Comparison of ENCODE assay signal across 8 cellular contexts in the genomic region with DNA sequence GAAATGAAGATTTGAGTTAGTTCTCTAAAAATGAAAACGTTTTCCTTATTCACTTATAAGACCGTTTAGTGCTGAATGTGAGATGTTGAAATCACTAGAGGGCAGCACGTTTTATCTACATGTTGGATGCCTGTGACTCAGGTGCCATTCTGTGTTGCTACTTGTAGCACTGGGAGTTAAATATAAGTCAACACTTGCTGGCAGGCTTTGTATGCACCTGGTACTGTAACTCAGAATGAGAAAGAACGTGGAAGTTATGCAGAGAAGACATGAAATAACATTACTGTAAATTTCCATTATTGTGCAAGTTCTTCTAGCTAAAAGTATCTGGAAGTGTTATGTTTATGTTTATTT. TPM values are rescaled to one million over a fixed set of nuclear protein-coding genes. Genes with fewer than 3 reads are reported as not detected.
A peak's percentile ranks its signal among the peaks of the same experiment; 100 is the strongest.
DNase-seq lines count a peak whose midpoint lies in the region; ATAC-seq, FAIRE-seq and TF ChIP-seq lines count a peak whose summit lies in the region.

No MANE protein-coding gene starts in this region.

- H3K79me2 ChIP-seq in smooth muscle cell (ENCODE audit: low read depth) = no peaks in the 10 kb centered on the region

- CTCF ChIA-PET in Panc1 (lab: Charles Lee) = no interaction called here

- peak; percentile 71 for ATAC-seq in Right ventricle myocardium inferior
- peak; percentile 54 for ATAC-seq in HG03469 (IDR thresholded peaks at IDR 0.05; ENCODE audit: unreplicated experiment)
- peak; percentile 85 for ATAC-seq in Panc1
- peak; percentile 99 for ATAC-seq in esophagus mucosa
- peak; percentile 95 to 99 (median 97) for ATAC-seq in pancreas

- no peak overlapping the region for H3K4me2 ChIP-seq in smooth muscle cell

- no TSS peak for BruUV-seq in Panc1 (replicated peaks; lab: Mats Ljungman, UMichigan)

- no peaks in the 10 kb centered on the region for H3F3A ChIP-seq in smooth muscle cell (ENCODE audit: low read depth)

- peaks cover 0 to 27% of the 10 kb centered on the region in 2 donors for H3K4me1 ChIP-seq in right atrium auricular region
- no peaks in the 10 kb centered on the region for H3K4me1 ChIP-seq in Panc1 (ENCODE audit: control insufficient read depth, insufficient read depth, low read length)
- peaks cover 0 to 12% (median 0%) of the 10 kb centered on the region in 3 donors for H3K4me1 ChIP-seq in pancreas
- no peaks in the 10 kb centered on the region for H3K4me1 ChIP-seq in smooth muscle cell (ENCODE audit: low read depth)

- H3K27me3 ChIP-seq in right atrium auricular region = no peaks in the 10 kb centered on the region
- H3K27me3 ChIP-seq in Panc1 (ENCODE audit: control insufficient read depth, insufficient read depth, low read length) = no peaks in the 10 kb centered on the region
- H3K27me3 ChIP-seq in pancreas = no peaks in the 10 kb centered on the region
- H3K27me3 ChIP-seq in smooth muscle cell (ENCODE audit: low read depth) = no peaks in the 10 kb centered on the region

- H3K9me3 ChIP-seq in right atrium auricular region = no peaks in the 10 kb centered on the region
- no peaks in the 10 kb centered on the region for H3K9me3 ChIP-seq in Panc1 (ENCODE audit: control insufficient read depth, insufficient read depth, low read depth, low read length)
- H3K9me3 ChIP-seq in pancreas = no peaks in the 10 kb centered on the region
- H3K9me3 ChIP-seq in smooth muscle cell (replicated peaks; ENCODE audit: low read depth) = no peaks in the 10 kb centered on the region

- intact Hi-C loops in Right ventricle myocardium inferior (cut with DNase I) = no loop called here
- intact Hi-C loops in Panc1 (cut with micrococcal nuclease; ENCODE audit: unreplicated experiment) = loop anchor here (10.0 kb wide), 1 partner anchor 79 kb away; no protein-coding TSS in a partner anchor
- intact Hi-C loops in pancreas (cut with DNase I) = loop anchor here in 1 of 3 donors (10.0 kb wide), 1 partner anchor 289 kb away; no protein-coding TSS in a partner anchor

- no peaks in the 10 kb centered on the region for H4K20me1 ChIP-seq in smooth muscle cell (ENCODE audit: low read depth)

- H3K4me3 ChIP-seq in right atrium auricular region (no peak overlapping the region), Panc1 (ENCODE audit: low read depth in 2 of 2, low read length in 2 of 2) (no peak overlapping the region), pancreas (no peak overlapping the region), smooth muscle cell (no peak overlapping the region)

- no peak for DNase-seq in Right ventricle myocardium inferior (ENCODE audit: missing footprints)
- DNase-seq in right atrium auricular region (ENCODE audit: low spot score) = no peak
- peak; percentile 57 for DNase-seq in Panc1 (ENCODE audit: low read depth, low spot score)
- DNase-seq in pancreas = peak in 4 of 6 donors; percentile 25 to 61 (median 58)
- no peak for DNase-seq in smooth muscle cell (lab: John Stamatoyannopoulos, UW; ENCODE audit: unreplicated experiment)
- DNase-seq in NCI-H446 treated with DMSO at 0.1 percent for 48 hours (lab: John Stamatoyannopoulos, UW) = no peak

- POLR2A ChIA-PET in Panc1 (lab: Charles Lee) = no interaction called here

- peak overlapping the region in 1 of 2 donors; percentile 52 for H3K27ac ChIP-seq in right atrium auricular region
- no peak overlapping the region for H3K27ac ChIP-seq in Panc1 (ENCODE audit: low read length)
- H3K27ac ChIP-seq in pancreas = no peak overlapping the region
- no peak overlapping the region for H3K27ac ChIP-seq in smooth muscle cell (ENCODE audit: low read depth)

- FAIRE-seq in pancreas (lab: Jason Lieb, UNC) = peak; percentile 47

- WGBS in pancreas, 2 donors = 6 to 9% methylated on average over 4 of the region's 4 CpGs
- WGBS in smooth muscle cell (ENCODE audit: low lambda C conversion rate) = 47% methylated on average over 4 of the region's 4 CpGs

- H2AFZ ChIP-seq in smooth muscle cell (ENCODE audit: low read depth) = no peak overlapping the region

- H3K36me3 ChIP-seq in right atrium auricular region (peaks cover 7% of the 10 kb centered on the region), Panc1 (ENCODE audit: control insufficient read depth, insufficient read depth, low read length) (no peaks in the 10 kb centered on the region), pancreas (no peaks in the 10 kb centered on the region), smooth muscle cell (ENCODE audit: low read depth) (peaks cover 4% of the 10 kb centered on the region)

- H3K9ac ChIP-seq in smooth muscle cell (ENCODE audit: low read depth) = no peak overlapping the region

- in situ Hi-C loops in Panc1 (cut with HindIII; ENCODE audit: low pct_unique_long_range_greater_than_20kb, low sequenced_read_pairs) = no loop called here

- TF ChIP-seq CTCF in right atrium auricular region (IDR thresholded peaks at IDR 0.05) = peak in 1 of 2 donors; percentile 60
- peak; percentile 61 for TF ChIP-seq CTCF in Panc1 (IDR thresholded peaks at IDR 0.05)
- TF ChIP-seq CTCF in pancreas (IDR thresholded peaks at IDR 0.05) = peak in 1 of 4 donors; percentile 10
- TF ChIP-seq CTCF in smooth muscle cell (IDR thresholded peaks at IDR 0.05; ENCODE audit: borderline replicate concordance, insufficient read depth, poor library complexity, severe bottlenecking) = no peak

RNA-seq across cellular contexts. Expression of a gene that starts 45.9 kb away (rescaled TPM):
- total RNA-seq in Right ventricle myocardium inferior (9.9 TPM), right atrium auricular region (10 to 100 TPM in 1 of 2 donors, 1 to 10 TPM in 1; 8.5 to 10.1 TPM), Panc1 (2021; ENCODE audit: unreplicated experiment) (14.4 TPM), esophagus mucosa (6.9 TPM), pancreas (10 to 100 TPM in 1 of 6 donors, 1 to 10 TPM in 5; 5.3 to 11.0 (median 7.9) TPM), smooth muscle cell (21.2 and 22.7 TPM in 2 replicates)
- polyA plus RNA-seq in Panc1 (2012; ENCODE audit: insufficient read length) = 5.3 TPM
- polyA plus RNA-seq in pancreas (1 to 10 TPM; 1.5 to 4.6 TPM), smooth muscle cell (6.6 and 7.1 TPM in 2 replicates)

Comparison
In these comparisons a context has a peak if more than half of its experiments do, and no peak if none do; other contexts are left out.
1. DNase-seq: peak in Panc1 (single experiment) and pancreas (4 of 6); none in Right ventricle myocardium inferior (single experiment), right atrium auricular region (single experiment), smooth muscle cell (single experiment) and NCI-H446 treated with DMSO at 0.1 percent for 48 hours (single experiment).
2. Peak in every context shown above with its lines, with median percentiles within 50 percentile points of each other: ATAC-seq.